In genomic region chrX:66016905-66017658, GRCh38 we compare ENCODE assay signal across 11 cellular contexts. TPM values are rescaled to one million over a fixed set of nuclear protein-coding genes. Genes with fewer than 3 reads are reported as not detected.
DNase-seq lines count a peak whose midpoint lies in the region; ATAC-seq, FAIRE-seq and TF ChIP-seq lines count a peak whose summit lies in the region.
"Had no signal": no experiment of that assay in that cellular context is flagged by ENCODE, and none has a peak within 500 bp of the region (broad histone marks: within the 10 kb centered on the region; RNA-seq: fewer than 3 reads in every experiment).

No MANE protein-coding gene starts in this region.

- H3K27me3 ChIP-seq in naive thymus-derived CD4-positive, alpha-beta T cell (ENCODE audit: control insufficient read depth in 2 of 2, insufficient read depth in 2 of 2, low read length in 2 of 2) = no peaks in the 10 kb centered on the region
- H3K27me3 ChIP-seq in right cardiac atrium (ENCODE audit: control insufficient read depth, insufficient read depth) = no peaks in the 10 kb centered on the region
- H3K27me3 ChIP-seq: MG63 had no signal

- peaks cover 39 to 68% of the 10 kb centered on the region in 2 donors for H3K4me1 ChIP-seq in naive thymus-derived CD4-positive, alpha-beta T cell (ENCODE audit: control insufficient read depth in 2 of 2, insufficient read depth in 2 of 2, low read length in 2 of 2)
- H3K4me1 ChIP-seq in kidney (ENCODE audit: control insufficient read depth in 1 of 2, insufficient read depth in 1 of 2, low read depth in 1 of 2, low read length in 2 of 2) (no peaks in the 10 kb centered on the region), right cardiac atrium (ENCODE audit: control insufficient read depth, insufficient read depth, low read length) (no peaks in the 10 kb centered on the region)

- H3K27ac Mint-ChIP-seq in T-helper 17 cell = peak overlapping the region; percentile 29
- peak overlapping the region in 7 of 9 donors; percentile 2 to 89 (median 51) for H3K27ac Mint-ChIP-seq in naive thymus-derived CD4-positive, alpha-beta T cell

- intact Hi-C loops in naive thymus-derived CD4-positive, alpha-beta T cell (cut with micrococcal nuclease) = loop anchor here in 1 of 2 donors (2.0 kb wide), 1 partner anchor 16 kb away; no protein-coding TSS in a partner anchor
- intact Hi-C loops in kidney (cut with DNase I) (no loop called here), right cardiac atrium (cut with DNase I) (no loop called here)

- FAIRE-seq in RCC 7860 (lab: Jason Lieb, UNC) (no peak), kidney (lab: Jason Lieb, UNC) (no peak)
- FAIRE-seq: keratinocyte had no signal

- H3K9me3 Mint-ChIP-seq in naive thymus-derived CD4-positive, alpha-beta T cell = peaks cover 0 to 1% (median 0%) of the 10 kb centered on the region in 11 donors

- no peaks in the 10 kb centered on the region for H3K36me3 ChIP-seq in naive thymus-derived CD4-positive, alpha-beta T cell (ENCODE audit: control insufficient read depth in 2 of 3, insufficient read depth in 3 of 3, low read length in 3 of 3)
- no peaks in the 10 kb centered on the region for H3K36me3 ChIP-seq in kidney (ENCODE audit: control insufficient read depth in 1 of 2, insufficient read depth in 2 of 2, low read length in 2 of 2)
- H3K36me3 ChIP-seq: MG63 had no signal

- in situ Hi-C loops in GM13977 (cut with MboI; ENCODE audit: low pct_unique_long_range_greater_than_20kb, low sequenced_read_pairs, unreplicated experiment) = no loop called here

- DNase-seq in GM13977 (ENCODE audit: low spot score) (no peak), T-helper 17 cell (no peak), RCC 7860 (ENCODE audit: low spot score) (no peak), kidney (no peak), right cardiac atrium (no peak)
- DNase-seq in naive thymus-derived CD4-positive, alpha-beta T cell = no peak
- DNase-seq: MG63 had no signal

- 67% methylated on average over 2 of the region's 2 CpGs for WGBS in right cardiac atrium

- CTCF ChIA-PET in naive thymus-derived CD4-positive, alpha-beta T cell (lab: Charles Lee) = no interaction called here

- ATAC-seq in GM21529 (IDR thresholded peaks at IDR 0.05; ENCODE audit: unreplicated experiment) = peak; percentile 22
- no peak for ATAC-seq in T-helper 17 cell
- ATAC-seq in naive thymus-derived CD4-positive, alpha-beta T cell = no peak
- no peak for ATAC-seq in GM19455 (IDR thresholded peaks at IDR 0.05; ENCODE audit: unreplicated experiment)
- ATAC-seq in right cardiac atrium = no peak

- H3K36me3 Mint-ChIP-seq in T-helper 17 cell (ENCODE audit: low read depth) = no peaks in the 10 kb centered on the region
- peaks cover 0 to 43% (median 0%) of the 10 kb centered on the region in 5 donors for H3K36me3 Mint-ChIP-seq in naive thymus-derived CD4-positive, alpha-beta T cell

- POLR2A ChIA-PET in naive thymus-derived CD4-positive, alpha-beta T cell (lab: Charles Lee) = interaction anchor here (0.7 to 1.8 kb wide), 4 partner anchors 9 to 349 kb away, joined by 3 to 6 read pairs (median 4); partner anchors contain the start of gene MSN

- H3K9ac ChIP-seq in kidney (ENCODE audit: low read length in 2 of 2) = no peak overlapping the region

- no peak overlapping the region for H3K4me3 ChIP-seq in naive thymus-derived CD4-positive, alpha-beta T cell (ENCODE audit: low read length)
- H3K4me3 ChIP-seq in kidney (ENCODE audit: low read length in 2 of 2) = no peak overlapping the region
- H3K4me3 ChIP-seq in right cardiac atrium (ENCODE audit: low read length) = no peak overlapping the region
- H3K4me3 ChIP-seq: MG63 had no signal

- no peaks in the 10 kb centered on the region for H3K27me3 Mint-ChIP-seq in T-helper 17 cell
- H3K27me3 Mint-ChIP-seq in naive thymus-derived CD4-positive, alpha-beta T cell = no peaks in the 10 kb centered on the region

- H3K9me3 ChIP-seq in T-helper 17 cell (ENCODE audit: control insufficient read depth, low read length, poor library complexity, severe bottlenecking) (no peaks in the 10 kb centered on the region), kidney (ENCODE audit: control insufficient read depth in 1 of 2, low read length in 2 of 2) (no peaks in the 10 kb centered on the region), right cardiac atrium (ENCODE audit: control insufficient read depth, low read length) (no peaks in the 10 kb centered on the region)
- H3K9me3 ChIP-seq in naive thymus-derived CD4-positive, alpha-beta T cell (ENCODE audit: control insufficient read depth in 2 of 3, low read length in 3 of 3) = no peaks in the 10 kb centered on the region
- H3K9me3 ChIP-seq: MG63 had no signal

- H3K27ac ChIP-seq in naive thymus-derived CD4-positive, alpha-beta T cell (ENCODE audit: low read depth, low read length) = no peak overlapping the region
- H3K27ac ChIP-seq in kidney (ENCODE audit: low read depth in 2 of 2, low read length in 2 of 2) (no peak overlapping the region), right cardiac atrium (ENCODE audit: low read length) (no peak overlapping the region)
- H3K27ac ChIP-seq: RWPE1 had no signal

- peak; percentile 23 for TF ChIP-seq CTCF in GM13977 (IDR thresholded peaks at IDR 0.05; ENCODE audit: extremely low read depth, insufficient read depth, missing control alignments)
- TF ChIP-seq CTCF in kidney (IDR thresholded peaks at IDR 0.05; ENCODE audit: borderline replicate concordance, extremely low read depth, insufficient read depth) = no peak

- H3K4me1 Mint-ChIP-seq in T-helper 17 cell = peaks cover 37% of the 10 kb centered on the region
- H3K4me1 Mint-ChIP-seq in naive thymus-derived CD4-positive, alpha-beta T cell = peaks cover 43 to 98% (median 92%) of the 10 kb centered on the region in 7 donors

- H3K4me3 Mint-ChIP-seq in T-helper 17 cell = peak overlapping the region; percentile 31
- peak overlapping the region in 7 of 10 donors; percentile 25 to 88 (median 49) for H3K4me3 Mint-ChIP-seq in naive thymus-derived CD4-positive, alpha-beta T cell

RNA-seq across cellular contexts. Expression of gene VSIG4, which starts 22.8 kb away (rescaled TPM):
- under 1 TPM in 1 of 2 donors, not detected in 1; 0.60 TPM for total RNA-seq in T-helper 17 cell
- 1 to 10 TPM in 2 of 5 experiments, under 1 TPM in 2, not detected in 1; 0.32 to 1.8 (median 1.0) TPM for total RNA-seq in naive thymus-derived CD4-positive, alpha-beta T cell
- polyA plus RNA-seq in naive thymus-derived CD4-positive, alpha-beta T cell = under 1 TPM in 1 of 2 donors, not detected in 1; 0.21 TPM
- total RNA-seq in kidney = 80.0 TPM
- polyA plus RNA-seq in kidney (ENCODE audit: insufficient read depth, low read depth, low replicate concordance) = 15.9 TPM
- 100 to 1,000 TPM in 1 of 4 donors, 10 to 100 TPM in 3; 38.4 to 126 (median 53.4) TPM for total RNA-seq in right cardiac atrium
- 16.0 TPM for polyA plus RNA-seq in right cardiac atrium
- polyA plus RNA-seq: keratinocyte had no signal

Comparison
In these comparisons a context has a peak if more than half of its experiments do, and no peak if none do; other contexts are left out.
1. RNA of gene VSIG4, which starts 22.8 kb away (total RNA-seq): 80.0 TPM in kidney (single experiment) and 38.4 to 126 TPM in right cardiac atrium; 0.32 to 1.8 TPM in naive thymus-derived CD4-positive, alpha-beta T cell and 0.60 TPM in T-helper 17 cell; every median in the first group is over 10 times any median in the second.